Comparison of ENCODE assay signal across 10 cellular contexts in the genomic region with DNA sequence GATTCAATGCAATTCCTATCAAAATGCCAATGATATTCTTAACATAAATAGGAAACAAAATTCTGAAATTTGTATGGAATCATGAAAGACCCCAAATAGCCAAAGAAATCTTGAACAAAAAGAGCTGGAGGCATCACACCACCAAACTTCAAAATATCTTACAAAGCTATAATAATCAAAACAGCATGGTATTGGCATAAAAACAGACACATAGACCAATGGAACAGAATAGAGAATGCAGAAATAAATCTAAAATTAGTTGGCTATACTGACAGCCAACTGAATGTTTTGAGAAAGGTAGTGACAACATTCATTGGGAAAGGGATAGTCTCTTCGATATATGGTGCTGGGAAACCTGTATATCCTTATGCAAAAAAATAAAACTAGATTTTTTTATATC.
"Had no signal": no experiment of that assay in that cellular context is flagged by ENCODE, and none has a peak within 500 bp of the region (broad histone marks: within the 10 kb centered on the region; RNA-seq: fewer than 3 reads in every experiment).

No MANE protein-coding gene starts in this region.

- H3K9ac ChIP-seq: GM23248 had no signal

- H3K36me3 ChIP-seq: HAP-1 had no signal

- H3K9me3 ChIP-seq: HAP-1 had no signal

- H3K4me1 ChIP-seq: HAP-1 had no signal

- H3K4me2 ChIP-seq: GM23338 had no signal

- FAIRE-seq: H1, H54 had no signal

- H2AFZ ChIP-seq: GM23248, GM23338 had no signal

- ATAC-seq: GM23338 had no signal

- H3K27ac ChIP-seq: GM23248 had no signal

- H3K4me3 ChIP-seq: GM23248, GM23338, HAP-1 had no signal

- DNase-seq: GM23248, GOT3, H7, H9, HCEC 1CT, HFFc6 had no signal
